ENCODE assay signal across 21 cellular contexts in the genomic region with DNA sequence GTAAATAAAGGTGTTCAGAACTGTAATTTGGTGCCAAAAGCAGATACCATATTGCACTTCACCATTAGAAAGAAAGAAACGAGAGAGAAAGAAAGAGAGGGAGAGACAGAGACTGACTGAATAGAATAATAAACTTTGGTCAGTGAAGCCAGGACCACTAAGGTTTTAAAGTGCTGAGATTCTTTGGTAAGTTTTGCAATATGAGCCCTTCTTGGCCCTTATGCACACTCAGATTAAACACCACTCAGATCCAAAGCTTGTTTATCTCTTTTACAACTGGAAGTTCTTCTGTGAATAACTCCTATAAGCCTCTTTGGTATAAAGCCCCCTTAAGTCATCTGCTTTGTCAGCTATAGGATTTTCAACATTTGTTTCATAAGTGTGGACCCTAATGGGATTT. TPM values are rescaled to one million over a fixed set of nuclear protein-coding genes. Genes with fewer than 3 reads are reported as not detected.
"Had no signal": no experiment of that assay in that cellular context is flagged by ENCODE, and none has a peak within 500 bp of the region (broad histone marks: within the 10 kb centered on the region; RNA-seq: fewer than 3 reads in every experiment).

No MANE protein-coding gene starts in this region.

- ATAC-seq: activated naive CD4-positive, alpha-beta T cell treated with anti-CD3 and anti-CD28 coated beads, Interleukin-2, amount 50 U/mL, for 72 hours; lower lobe of right lung; natural killer cell treated with Interleukin-12 subunit alpha and Interleukin-12 subunit beta and Interleukin-15 and Interleukin-18, amount 100 ng/mL, for 72 hours had no signal

- FAIRE-seq: colon, urothelium cell line had no signal

- H3K4me3 ChIP-seq: dorsolateral prefrontal cortex, gastrocnemius medialis, heart left ventricle, lower lobe of right lung, tibial nerve had no signal

- DNase-seq: activated CD4-positive, alpha-beta T cell treated with anti-CD3 and anti-CD28 coated beads, Interleukin-2, amount 50 U/mL, for 1 hour; activated CD4-positive, CD25-positive, alpha-beta regulatory T cell treated with anti-CD3 and anti-CD28 coated beads, Interleukin-2, amount 50 U/mL, for 72 hours; activated CD8-positive, alpha-beta memory T cell treated with anti-CD3 and anti-CD28 coated beads, Interleukin-2, amount 50 U/mL, for 4 hours; activated gamma-delta T cell treated with Interleukin-2 at 50 U/mL for 16 hours; amniotic stem cell; caudate nucleus; dorsolateral prefrontal cortex; endodermal cell; kidney glomerular epithelial cell; lower lobe of right lung; T-helper 2 cell had no signal

- H3K9me3 ChIP-seq: heart left ventricle, lower lobe of right lung, tibial nerve had no signal

- H3K27me3 ChIP-seq: dorsolateral prefrontal cortex, gastrocnemius medialis, heart left ventricle, tibial nerve had no signal

- H3K4me1 ChIP-seq: gastrocnemius medialis, lower lobe of right lung, parathyroid adenoma, tibial nerve had no signal

- H3K36me3 ChIP-seq: gastrocnemius medialis, lower lobe of right lung, tibial nerve had no signal

- H3K27ac ChIP-seq: dorsolateral prefrontal cortex, epithelial cell of prostate, lower lobe of right lung, parathyroid adenoma, tibial nerve, VCaP had no signal

RNA-seq across cellular contexts. Expression of a gene that starts 40.9 kb away (rescaled TPM):
- total RNA-seq: activated naive CD4-positive, alpha-beta T cell treated with anti-CD3 and anti-CD28 coated beads, Interleukin-2, amount 50 U/mL, for 72 hours; natural killer cell treated with Interleukin-12 subunit alpha and Interleukin-12 subunit beta and Interleukin-15 and Interleukin-18, amount 100 ng/mL, for 72 hours had no signal
